8 cellular contexts compared by ENCODE assay signal in genomic region chr4:986949-987688, GRCh38. TPM values are rescaled to one million over a fixed set of nuclear protein-coding genes. Genes with fewer than 3 reads are reported as not detected.
DNase-seq lines count a peak whose midpoint lies in the region; ATAC-seq lines count a peak whose summit lies in the region.

Gene IDUA, plus strand, starts transcription at chr4:987044. Its CDS starts 41 bp downstream, at chr4:987085.

- H3K9me3 Mint-ChIP-seq in activated CD4-positive, alpha-beta memory T cell treated with anti-CD3 and anti-CD28 coated beads, Interleukin-2, amount 10 ng/mL, durations not matched to agents 7 days and 5 days = no peaks in the 10 kb centered on the region

- ATAC-seq in HG02938 (IDR thresholded peaks at IDR 0.05; ENCODE audit: unreplicated experiment) = peak; percentile 65

- peak within 1 kb of the TSS; percentile 83 for H3K4me3 Mint-ChIP-seq in activated CD4-positive, alpha-beta memory T cell treated with anti-CD3 and anti-CD28 coated beads, Interleukin-2, amount 10 ng/mL, durations not matched to agents 7 days and 5 days

- H3K36me3 Mint-ChIP-seq in activated CD4-positive, alpha-beta memory T cell treated with anti-CD3 and anti-CD28 coated beads, Interleukin-2, amount 10 ng/mL, durations not matched to agents 7 days and 5 days (ENCODE audit: low read depth) = no peaks in the 10 kb centered on the region

- peak within 1 kb of the TSS; percentile 62 for H3K27ac Mint-ChIP-seq in activated CD4-positive, alpha-beta memory T cell treated with anti-CD3 and anti-CD28 coated beads, Interleukin-2, amount 10 ng/mL, durations not matched to agents 7 days and 5 days

- POLR2A ChIA-PET in activated CD4-positive, alpha-beta memory T cell treated with anti-CD3 and anti-CD28 coated beads, Interleukin-2, amount 10 ng/mL, durations not matched to agents 7 days and 5 days (lab: Charles Lee) = interaction anchor here (0.7 to 1.9 kb wide), 4 partner anchors 23 to 205 kb away, joined by 3 to 14 read pairs (median 7); partner anchors contain the start of genes FGFRL1, GAK and TMEM175

- H3K4me1 Mint-ChIP-seq in activated CD4-positive, alpha-beta memory T cell treated with anti-CD3 and anti-CD28 coated beads, Interleukin-2, amount 10 ng/mL, durations not matched to agents 7 days and 5 days = peaks cover 28% of the 10 kb centered on the region

- DNase-seq in SIG-M5 treated with dmso at 0.1 percent for 504 hours (lab: John Stamatoyannopoulos, UW; ENCODE audit: unreplicated experiment) (peak; percentile 50), SIG-M5 (lab: John Stamatoyannopoulos, UW) (no peak), NCI-H526 (lab: John Stamatoyannopoulos, UW) (peak; percentile 33 to 87), ecto neural progenitor cell (ENCODE audit: low spot score) (peak; percentile 77), lung microvascular endothelial cell (ENCODE audit: low read depth in 2 of 2) (peak; percentile 77 to 86)
- peak; percentile 87 for DNase-seq in activated CD4-positive, alpha-beta memory T cell treated with anti-CD3 and anti-CD28 coated beads, Interleukin-2, amount 10 ng/mL, durations not matched to agents 7 days and 5 days
- DNase-seq in stimulated activated CD4-positive, alpha-beta T cell treated with anti-CD3 and anti-CD28 coated beads, TNF-alpha, amount 100 ng/mL, for 24 hours (ENCODE audit: low read depth in 3 of 3) = peak; percentile 70 to 88 (median 73)

- H3K27me3 Mint-ChIP-seq in activated CD4-positive, alpha-beta memory T cell treated with anti-CD3 and anti-CD28 coated beads, Interleukin-2, amount 10 ng/mL, durations not matched to agents 7 days and 5 days = no peaks in the 10 kb centered on the region

- CTCF ChIA-PET in activated CD4-positive, alpha-beta memory T cell treated with anti-CD3 and anti-CD28 coated beads, Interleukin-2, amount 10 ng/mL, durations not matched to agents 7 days and 5 days (lab: Charles Lee) = interaction anchor here (0.5 to 1.8 kb wide), 10 partner anchors 19 to 743 kb away, joined by 3 to 18 read pairs (median 4); partner anchors contain the start of genes GAK and TMEM175

RNA-seq across cellular contexts. Expression of gene IDUA, which starts in this region (rescaled TPM):
- total RNA-seq in activated CD4-positive, alpha-beta memory T cell treated with anti-CD3 and anti-CD28 coated beads, Interleukin-2, amount 10 ng/mL, durations not matched to agents 7 days and 5 days = 10 to 100 TPM; 18.8 to 19.0 TPM
- 4.8 and 9.5 TPM in 2 replicates for total RNA-seq in lung microvascular endothelial cell
